23 cellular contexts compared by ENCODE assay signal in genomic region chr17:9907131-9907530, GRCh38. TPM values are rescaled to one million over a fixed set of nuclear protein-coding genes. Genes with fewer than 3 reads are reported as not detected.
DNase-seq lines count a peak whose midpoint lies in the region; ATAC-seq and TF ChIP-seq lines count a peak whose summit lies in the region.
"Had no signal": no experiment of that assay in that cellular context is flagged by ENCODE, and none has a peak within 500 bp of the region (broad histone marks: within the 10 kb centered on the region; RNA-seq: fewer than 3 reads in every experiment).

No MANE protein-coding gene starts in this region.

- H3K36me3 ChIP-seq in PC-9 (ENCODE audit: low read depth), result no peaks in the 10 kb centered on the region

- H3K9me3 Mint-ChIP-seq in CD14-positive monocyte (no peaks in the 10 kb centered on the region), HFFc6 (no peaks in the 10 kb centered on the region; the same call in 1 of the 2 replicates)
- H3K9me3 Mint-ChIP-seq: CD8-positive, alpha-beta T cell had no signal

- DNase-seq in CD14-positive monocyte (ENCODE audit: low spot score) (peak; percentile 15), G401 (ENCODE audit: low spot score) (peak; percentile 57), cerebellum (ENCODE audit: low spot score) (peak; percentile 56), posterior vena cava (ENCODE audit: low spot score) (peak; percentile 37), NCI-H748 treated with DMSO at 0.1 percent for 48 hours (lab: John Stamatoyannopoulos, UW) (no peak), HFFc6 (no peak), PC-9 (no peak)
- DNase-seq: C1 segment of cervical spinal cord; Caco-2; CD4-positive, CD25-positive, alpha-beta regulatory T cell; CD8-positive, alpha-beta T cell; DMS153; DMS79; EL; GF-D8; GM23248; HCEC 1CT had no signal

- H3K4me1 Mint-ChIP-seq in CD14-positive monocyte, result no peaks in the 10 kb centered on the region
- H3K4me1 Mint-ChIP-seq in HFFc6 (ENCODE audit: low read depth), result peaks cover 5% of the 10 kb centered on the region; the same call in 1 of the 2 replicates
- H3K4me1 Mint-ChIP-seq: CD4-positive, CD25-positive, alpha-beta regulatory T cell had no signal

- no peak overlapping the region for H3K27ac ChIP-seq in PC-9
- H3K27ac ChIP-seq: GM23248 had no signal

- H3K27ac Mint-ChIP-seq in CD14-positive monocyte, result no peak overlapping the region
- no peak overlapping the region for H3K27ac Mint-ChIP-seq in HFFc6
- H3K27ac Mint-ChIP-seq: CD4-positive, CD25-positive, alpha-beta regulatory T cell; CD8-positive, alpha-beta T cell had no signal

- no peaks in the 10 kb centered on the region for H3K9me2 ChIP-seq in PC-9 (ENCODE audit: insufficient read depth)

- H3K27me3 ChIP-seq in PC-9 (ENCODE audit: insufficient read depth, low read depth), result no peaks in the 10 kb centered on the region

- in situ Hi-C loops in G401 (cut with HindIII; ENCODE audit: low sequenced_read_pairs), result no loop called here

- no peak for ATAC-seq in GM19351 (IDR thresholded peaks at IDR 0.05; ENCODE audit: unreplicated experiment)
- ATAC-seq: CD8-positive, alpha-beta T cell had no signal

- H3K4me1 ChIP-seq in PC-9 (replicated peaks; ENCODE audit: insufficient read depth), result no peaks in the 10 kb centered on the region
- H3K4me1 ChIP-seq: Caco-2 had no signal

- no peaks in the 10 kb centered on the region for H3F3A ChIP-seq in PC-9 (ENCODE audit: insufficient read depth, low read depth)

- POLR2A ChIA-PET in PC-9 (lab: Charles Lee; ENCODE audit: unreplicated experiment), result interaction anchor here (0.7 kb wide), 1 partner anchor 112 kb away, joined by 4 read pairs; no protein-coding TSS in a partner anchor

- no peaks in the 10 kb centered on the region for H3K79me2 ChIP-seq in PC-9 (ENCODE audit: low read depth)

- no TSS peak for BruUV-seq in PC-9 (replicated peaks; lab: Mats Ljungman, UMichigan)

- no peak overlapping the region for H3K4me3 ChIP-seq in PC-9
- H3K4me3 ChIP-seq: GM23248 had no signal

- no peaks in the 10 kb centered on the region for H3K9me3 ChIP-seq in PC-9 (ENCODE audit: insufficient read depth, low read depth)
- H3K9me3 ChIP-seq: Caco-2 had no signal

- H4K20me1 ChIP-seq in PC-9 (ENCODE audit: insufficient read depth), result no peaks in the 10 kb centered on the region

- TF ChIP-seq CTCF in CD14-positive monocyte (IDR thresholded peaks at IDR 0.05) (no peak), HFFc6 (IDR thresholded peaks at IDR 0.05) (no peak), PC-9 (conservative IDR thresholded peaks at IDR 0.05) (no peak)

- H3K4me2 ChIP-seq in PC-9, result no peak overlapping the region

- CTCF ChIA-PET in PC-9 (lab: Charles Lee), result no interaction called here

- H2AFZ ChIP-seq in PC-9, result no peak overlapping the region
- H2AFZ ChIP-seq: GM23248 had no signal

- H3K4me3 Mint-ChIP-seq in CD14-positive monocyte (peak overlapping the region in 1 of 2 donors; percentile 24), HFFc6 (no peak overlapping the region)
- H3K4me3 Mint-ChIP-seq: CD4-positive, CD25-positive, alpha-beta regulatory T cell; CD8-positive, alpha-beta T cell had no signal

- intact Hi-C loops in CD14-positive monocyte (cut with micrococcal nuclease), result loop anchor here (5.0 kb wide), 1 partner anchor 710 kb away; no protein-coding TSS in a partner anchor
- intact Hi-C loops in posterior vena cava (cut with DNase I), result loop anchor here in 1 of 2 donors (5.0 kb wide), 1 partner anchor 1375 kb away; no protein-coding TSS in a partner anchor
- intact Hi-C loops in PC-9 (cut with micrococcal nuclease; ENCODE audit: unreplicated experiment), result no loop called here

- H3K27me3 Mint-ChIP-seq in CD14-positive monocyte (ENCODE audit: low read depth in 3 of 3) (peaks cover 5 to 18% (median 6%) of the 10 kb centered on the region in 3 donors), HFFc6 (ENCODE audit: insufficient read depth) (peaks cover 12% of the 10 kb centered on the region)
- H3K27me3 Mint-ChIP-seq: CD4-positive, CD25-positive, alpha-beta regulatory T cell had no signal

- H3K36me3 Mint-ChIP-seq in CD14-positive monocyte, result peaks cover 5% of the 10 kb centered on the region in 2 donors
- no peaks in the 10 kb centered on the region for H3K36me3 Mint-ChIP-seq in HFFc6 (ENCODE audit: low read depth)
- H3K36me3 Mint-ChIP-seq: CD4-positive, CD25-positive, alpha-beta regulatory T cell; CD8-positive, alpha-beta T cell had no signal

RNA-seq across cellular contexts. Expression of gene RCVRN, which starts 2.1 kb away (rescaled TPM):
- polyA plus RNA-seq in CD14-positive monocyte, result not detected
- total RNA-seq in G401 (2014; rRNA removed; shearing (Covaris generic)), result not detected in 2 replicates
- total RNA-seq in cerebellum, result 0.27 TPM
- under 1 TPM; 0.33 to 0.74 TPM for total RNA-seq in posterior vena cava
- total RNA-seq in HFFc6 (2021; fragmentation: NEBNext Ultra II Directional; extraction: Animal tissue kit (Norgen Biotek cat#: 25700)), result not detected
- total RNA-seq in PC-9 (2021), result not detected in 2 replicates
- total RNA-seq: A172; A673; Caco-2; CD4-positive, CD25-positive, alpha-beta regulatory T cell; GM23248; H1; H7 had no signal
- polyA plus RNA-seq: BJ; CD4-positive, CD25-positive, alpha-beta regulatory T cell; GM23248; H1 had no signal

Comparison
In these comparisons a context has a peak if more than half of its experiments do, and no peak if none do; other contexts are left out.
1. DNase-seq: peak in CD14-positive monocyte (single experiment), G401 (single experiment), cerebellum (single experiment) and posterior vena cava (single experiment); none in NCI-H748 treated with DMSO at 0.1 percent for 48 hours (single experiment), HFFc6 (single experiment) and PC-9 (0 of 2).